Comparison of ENCODE assay signal across 22 cellular contexts in the genomic region with DNA sequence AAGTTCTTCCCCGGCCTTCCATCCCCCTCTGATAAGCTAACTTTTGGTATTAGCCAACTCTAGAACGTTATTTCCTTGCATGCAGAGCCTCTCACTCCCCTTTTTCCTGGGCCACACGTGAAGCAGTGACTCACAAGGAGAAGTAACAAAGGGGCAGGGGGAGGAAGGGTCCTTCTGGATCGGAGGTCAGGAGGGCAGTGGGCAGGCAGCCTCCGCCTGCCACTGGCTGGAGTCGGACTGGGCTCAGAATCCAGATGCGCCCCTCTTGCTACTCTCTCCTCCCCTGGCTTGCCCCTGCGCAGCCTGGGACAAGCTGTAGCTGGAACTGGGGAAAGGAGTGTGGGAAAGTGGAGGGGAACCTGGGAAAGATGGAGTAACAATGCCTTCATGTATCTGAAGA. TPM values are rescaled to one million over a fixed set of nuclear protein-coding genes. Genes with fewer than 3 reads are reported as not detected.
DNase-seq lines count a peak whose midpoint lies in the region; ATAC-seq and TF ChIP-seq lines count a peak whose summit lies in the region.
"Had no signal": no experiment of that assay in that cellular context is flagged by ENCODE, and none has a peak within 500 bp of the region (broad histone marks: within the 10 kb centered on the region; RNA-seq: fewer than 3 reads in every experiment).

No MANE protein-coding gene starts in this region.

- in situ Hi-C loops in GM13977 (cut with MboI; ENCODE audit: low pct_unique_long_range_greater_than_20kb, low sequenced_read_pairs, unreplicated experiment) = no loop called here

- H3K4me3 Mint-ChIP-seq in natural killer cell = no peak overlapping the region
- H3K4me3 Mint-ChIP-seq: activated naive CD8-positive, alpha-beta T cell treated with anti-CD3 and anti-CD28 coated beads for 36 hours; brain; CD8-positive, alpha-beta T cell; stimulated activated memory B cell treated with anti-CD40 and anti-IgM and Interleukin-4, amounts not matched to agents 10 μg/mL and 1 μg/mL and 100 μg/mL, for 72 hours had no signal

- no peaks in the 10 kb centered on the region for H3K27me3 Mint-ChIP-seq in natural killer cell (ENCODE audit: low read depth in 2 of 2)
- H3K27me3 Mint-ChIP-seq: activated naive CD8-positive, alpha-beta T cell treated with anti-CD3 and anti-CD28 coated beads for 36 hours; brain; stimulated activated memory B cell treated with anti-CD40 and anti-IgM and Interleukin-4, amounts not matched to agents 10 μg/mL and 1 μg/mL and 100 μg/mL, for 72 hours had no signal

- peaks cover 0 to 22% (median 16%) of the 10 kb centered on the region in 4 donors for H3K4me1 ChIP-seq in sigmoid colon

- H3K4me3 ChIP-seq in HL-60 (replicated peaks; ENCODE audit: insufficient read depth, low read length) (no peak overlapping the region), fibroblast of villous mesenchyme (ENCODE audit: low read depth, low read length) (no peak overlapping the region), sigmoid colon (no peak overlapping the region)
- H3K4me3 ChIP-seq: coronary artery, heart right ventricle, pancreas had no signal

- intact Hi-C loops in sigmoid colon (cut with DNase I) (no loop called here), natural killer cell (cut with micrococcal nuclease) (no loop called here)

- WGBS in sigmoid colon, 2 donors = 86% methylated on average over 8 of the region's 8 CpGs

- peak overlapping the region; percentile 90 for H3K27ac ChIP-seq in HL-60 (replicated peaks)
- no peak overlapping the region for H3K27ac ChIP-seq in sigmoid colon
- H3K27ac ChIP-seq: pancreas had no signal

- ATAC-seq in natural killer cell = no peak
- ATAC-seq: CD8-positive, alpha-beta T cell; heart right ventricle; pancreas; stimulated activated memory B cell treated with anti-CD40 and anti-IgM and Interleukin-4, amounts not matched to agents 10 μg/mL and 1 μg/mL and 100 μg/mL, for 72 hours had no signal

- DNase-seq in HL-60 (ENCODE audit: low read depth in 1 of 2, low spot score in 1 of 2) (peak; percentile 81 to 85), SIG-M5 treated with dmso at 0.1 percent for 504 hours (lab: John Stamatoyannopoulos, UW; ENCODE audit: unreplicated experiment) (peak; percentile 60), fibroblast of villous mesenchyme (ENCODE audit: low read depth) (peak; percentile 47), sigmoid colon (peak; percentile 47), GM13977 (ENCODE audit: low spot score) (no peak), amniotic stem cell (lab: John Stamatoyannopoulos, UW) (no peak), natural killer cell (no peak)
- DNase-seq: activated CD4-positive, alpha-beta T cell treated with anti-CD3 and anti-CD28 coated beads for 4 hours; activated naive CD8-positive, alpha-beta T cell treated with anti-CD3 and anti-CD28 coated beads for 36 hours; CD8-positive, alpha-beta T cell; DMS53; HCEC 1CT; heart right ventricle; Karpas-422; NCI-H1105 treated with DMSO at 0.1 percent for 48 hours; NCI-H510A; NK-92 treated with Interleukin-12 subunit alpha and Interleukin-12 subunit beta, amount 100 ng/mL, for 24 hours; SW 1271 had no signal

- H3K36me3 Mint-ChIP-seq in natural killer cell = no peaks in the 10 kb centered on the region

- H3K9me3 Mint-ChIP-seq in natural killer cell = no peaks in the 10 kb centered on the region
- H3K9me3 Mint-ChIP-seq: activated naive CD8-positive, alpha-beta T cell treated with anti-CD3 and anti-CD28 coated beads for 36 hours; brain; CD8-positive, alpha-beta T cell; stimulated activated memory B cell treated with anti-CD40 and anti-IgM and Interleukin-4, amounts not matched to agents 10 μg/mL and 1 μg/mL and 100 μg/mL, for 72 hours had no signal

- no peaks in the 10 kb centered on the region for H3K4me1 Mint-ChIP-seq in natural killer cell

- TF ChIP-seq CTCF in HL-60 (IDR thresholded peaks at IDR 0.05; ENCODE audit: insufficient read depth, low read length) (no peak), fibroblast of villous mesenchyme (IDR thresholded peaks at IDR 0.05; ENCODE audit: insufficient read depth, low read depth, low read length) (no peak), sigmoid colon (IDR thresholded peaks at IDR 0.05) (no peak), GM13977 (IDR thresholded peaks at IDR 0.05; ENCODE audit: extremely low read depth, insufficient read depth, missing control alignments) (no peak), natural killer cell (IDR thresholded peaks at IDR 0.05) (no peak)

- peaks cover 8 to 84% (median 27%) of the 10 kb centered on the region in 4 donors for H3K36me3 ChIP-seq in sigmoid colon

- TF ChIP-seq EP300 in sigmoid colon (IDR thresholded peaks at IDR 0.05) = no peak

- H3K9me3 ChIP-seq in sigmoid colon = no peaks in the 10 kb centered on the region
- H3K9me3 ChIP-seq: heart right ventricle, pancreas had no signal

- H3K27ac Mint-ChIP-seq in natural killer cell = no peak overlapping the region
- H3K27ac Mint-ChIP-seq: activated naive CD8-positive, alpha-beta T cell treated with anti-CD3 and anti-CD28 coated beads for 36 hours; brain; CD8-positive, alpha-beta T cell; stimulated activated memory B cell treated with anti-CD40 and anti-IgM and Interleukin-4, amounts not matched to agents 10 μg/mL and 1 μg/mL and 100 μg/mL, for 72 hours had no signal

- no peaks in the 10 kb centered on the region for H3K27me3 ChIP-seq in HL-60 (ENCODE audit: insufficient read depth, poor library complexity, severe bottlenecking)
- H3K27me3 ChIP-seq in sigmoid colon = no peaks in the 10 kb centered on the region
- H3K27me3 ChIP-seq: heart right ventricle, pancreas had no signal

- no peak for TF ChIP-seq POLR2A in sigmoid colon (IDR thresholded peaks at IDR 0.05)

RNA-seq across cellular contexts. Expression of a gene that starts 55.0 kb away (rescaled TPM):
- total RNA-seq in fibroblast of villous mesenchyme (15.8 and 25.9 TPM in 2 replicates), sigmoid colon (10 to 100 TPM; 25.7 to 51.5 (median 28.9) TPM), natural killer cell (10 to 100 TPM in 2 of 3 donors, 1 to 10 TPM in 1; 7.2 to 21.4 (median 10.7) TPM)
- 10 to 100 TPM in 1 of 3 donors, 1 to 10 TPM in 2; 6.0 to 51.0 (median 9.7) TPM for polyA plus RNA-seq in sigmoid colon

RNA-seq across cellular contexts. Expression of a gene that starts 58.6 kb away (rescaled TPM):
- total RNA-seq in fibroblast of villous mesenchyme = 12.9 and 22.9 TPM in 2 replicates
- total RNA-seq in sigmoid colon = 10 to 100 TPM; 13.6 to 31.3 (median 23.4) TPM
- polyA plus RNA-seq in sigmoid colon = 10 to 100 TPM in 2 of 3 donors, 1 to 10 TPM in 1; 8.4 to 38.5 (median 12.3) TPM
- 10 to 100 TPM; 26.1 to 34.4 (median 31.2) TPM for total RNA-seq in natural killer cell

Comparison
In these comparisons a context has a peak if more than half of its experiments do, and no peak if none do; other contexts are left out.
1. DNase-seq: peak in HL-60 (2 of 2), SIG-M5 treated with dmso at 0.1 percent for 504 hours (single experiment), fibroblast of villous mesenchyme (single experiment) and sigmoid colon (single experiment); none in GM13977 (single experiment), amniotic stem cell (single experiment) and natural killer cell (single experiment).